ENCODE assay signal across 30 cellular contexts in genomic region chr14:102571043-102571442, GRCh38.
"Had no signal": no experiment of that assay in that cellular context is flagged by ENCODE, and none has a peak within 500 bp of the region (broad histone marks: within the 10 kb centered on the region; RNA-seq: fewer than 3 reads in every experiment).

No MANE protein-coding gene starts in this region.

- H3K27ac ChIP-seq: brain microvascular endothelial cell, epithelial cell of prostate, gastrocnemius medialis, left lung, lower lobe of right lung, pancreas, prostate gland, sigmoid colon, thoracic aorta, uterus had no signal

- H3K4me3 ChIP-seq: gastrocnemius medialis, left lung, lower lobe of right lung, mucosa of descending colon, pancreas, prostate gland, sigmoid colon, thoracic aorta, uterus had no signal

- H3K36me3 ChIP-seq: brain microvascular endothelial cell, gastrocnemius medialis, left lung, lower lobe of right lung, pancreas, prostate gland, sigmoid colon, thoracic aorta, uterus had no signal

- H3K4me1 ChIP-seq: gastrocnemius medialis, lower lobe of right lung, prostate gland, sigmoid colon, uterus had no signal

- ATAC-seq: gastrocnemius medialis; left lung; lower lobe of right lung; mucosa of descending colon; pancreas; stimulated activated effector memory CD8-positive, alpha-beta T cell treated with anti-CD3 and anti-CD28 coated beads, Interleukin-12 subunit alpha, Interleukin-12 subunit beta, amount 100 ng/mL, for 72 hours had no signal

- FAIRE-seq: astrocyte, endometrium, islet of Langerhans, pancreas, small intestine had no signal

- H3K27me3 ChIP-seq: brain microvascular endothelial cell, gastrocnemius medialis, left lung, pancreas, sigmoid colon, uterus had no signal

- H3K9me3 ChIP-seq: gastrocnemius medialis, left lung, lower lobe of right lung, mucosa of descending colon, pancreas, prostate gland, sigmoid colon, thoracic aorta, uterus had no signal

- DNase-seq: activated CD4-positive, alpha-beta memory T cell treated with anti-CD3 and anti-CD28 coated beads, Interleukin-2, amount 10 ng/mL, durations not matched to agents 7 days and 5 days; activated CD4-positive, alpha-beta T cell treated with anti-CD3 and anti-CD28 coated beads for 1 hour; activated CD4-positive, alpha-beta T cell treated with anti-CD3 and anti-CD28 coated beads, Interleukin-2, amount 10 ng/mL, durations not matched to agents 7 days and 5 days; activated CD8-positive, alpha-beta memory T cell treated with anti-CD3 and anti-CD28 coated beads, Interleukin-2, amount 50 U/mL, for 48 hours; activated gamma-delta T cell treated with Interleukin-2 at 50 U/mL for 16 hours; activated naive CD4-positive, alpha-beta T cell treated with anti-CD3 and anti-CD28 coated beads, Interleukin-2, amount 50 U/mL, for 16 hours; activated T-cell treated with anti-CD3 and anti-CD28 coated beads, Interleukin-2, amount 50 U/mL, for 24 hours; amniotic stem cell; brain microvascular endothelial cell; cortex of kidney; gastrocnemius medialis; glutamatergic neuron; left lung; lower lobe of right lung; mesenchymal stem cell; nephron progenitor cell; pancreas; retina; sigmoid colon; small intestine; stimulated activated CD4-positive, alpha-beta T cell treated with anti-CD3 and anti-CD28 coated beads, Interleukin-4, amount 100 ng/mL, for 24 hours; uterus had no signal
